In the genomic region with DNA sequence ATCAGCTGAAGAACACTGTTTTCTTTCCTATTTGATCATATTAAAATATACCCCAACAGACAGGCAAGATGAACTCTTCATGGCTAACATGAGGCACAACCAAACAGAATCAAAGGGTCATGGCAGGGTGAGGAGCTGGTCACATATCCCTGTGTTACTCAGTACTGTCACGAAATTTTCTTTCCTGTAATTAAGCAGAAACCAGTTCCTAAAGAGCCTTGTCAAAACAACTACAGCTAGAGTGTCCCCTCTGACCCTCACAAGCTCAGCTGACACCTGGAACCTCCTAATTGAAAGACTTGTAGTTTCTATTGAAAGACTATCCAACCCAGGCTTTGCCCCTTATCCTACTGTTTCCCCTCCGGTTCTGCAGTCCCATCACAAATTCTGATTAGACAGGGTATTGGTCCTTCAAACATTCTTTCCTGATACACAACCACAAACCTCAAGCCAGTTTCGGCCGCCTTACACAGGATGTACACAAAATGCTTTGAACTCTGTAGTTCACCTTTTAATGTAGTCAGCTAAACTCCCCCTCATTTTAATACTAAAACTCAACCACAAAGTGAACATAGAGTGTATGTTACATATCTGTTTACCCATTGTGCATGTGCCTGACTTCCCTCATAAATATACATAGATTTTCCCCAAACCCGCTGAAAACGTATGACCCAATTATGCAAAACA, we compare ENCODE assay signal across 10 cellular contexts.
A peak's percentile ranks its signal among the peaks of the same experiment; 100 is the strongest.
DNase-seq lines count a peak whose midpoint lies in the region; ATAC-seq lines count a peak whose summit lies in the region.
"Had no signal": no experiment of that assay in that cellular context is flagged by ENCODE, and none has a peak within 500 bp of the region (broad histone marks: within the 10 kb centered on the region; RNA-seq: fewer than 3 reads in every experiment).

No MANE protein-coding gene starts in this region.

- peak; percentile 94 for ATAC-seq in GM18867 (IDR thresholded peaks at IDR 0.05; ENCODE audit: unreplicated experiment)
- peak; percentile 92 for ATAC-seq in GM21367 (IDR thresholded peaks at IDR 0.05; ENCODE audit: unreplicated experiment)
- ATAC-seq in HG03060 (IDR thresholded peaks at IDR 0.05; ENCODE audit: low read depth, unreplicated experiment), result peak; percentile 95
- ATAC-seq: HCT116 had no signal

- peak; percentile 70 for DNase-seq in SW480 (ENCODE audit: low spot score)
- DNase-seq in ecto neural progenitor cell (ENCODE audit: low spot score), result no peak
- no peak for DNase-seq in hepatic stellate cell (ENCODE audit: low spot score)
- DNase-seq in substantia nigra (lab: John Stamatoyannopoulos, UW), result no peak
- no peak for DNase-seq in epidermal melanocyte (ENCODE audit: insufficient read length, low spot score)
- DNase-seq: NCI-H1436 had no signal

- no peak overlapping the region for H3K27ac ChIP-seq in substantia nigra (ENCODE audit: low read depth, low read length, poor library complexity, severe bottlenecking)
